In the genomic region with DNA sequence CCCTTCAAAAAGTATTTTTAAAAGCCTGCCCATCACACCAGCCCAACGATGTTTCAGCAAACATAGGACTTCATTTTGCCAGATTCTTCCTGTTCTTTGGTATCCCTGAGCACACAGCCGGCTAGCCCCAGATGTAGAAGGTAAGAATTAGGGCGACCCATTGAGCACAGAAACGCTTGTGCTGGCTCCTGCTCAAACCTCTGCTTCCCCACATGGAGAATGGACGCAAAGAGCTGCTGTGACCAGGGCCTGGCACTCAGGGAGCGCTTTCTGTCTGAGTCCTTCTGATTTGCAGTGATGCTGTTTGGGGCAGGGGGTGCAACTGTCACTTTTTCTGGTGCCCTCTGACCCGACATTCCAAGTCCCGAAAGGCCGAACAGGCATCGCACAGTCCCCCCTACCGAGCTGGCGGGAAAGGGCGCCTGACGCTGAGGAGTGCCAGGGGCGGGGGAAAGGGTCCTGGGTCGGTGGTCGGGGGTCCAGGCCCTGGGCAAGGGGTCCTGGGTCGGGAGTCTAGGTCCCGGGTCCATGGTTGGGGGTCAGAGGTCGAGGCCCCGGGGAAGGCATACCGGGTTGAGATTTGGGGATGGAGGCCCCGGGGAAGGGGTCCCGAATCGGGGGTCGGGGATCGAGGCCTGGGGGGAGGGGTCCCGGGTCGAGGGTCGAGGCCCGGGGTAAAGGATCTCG, we compare ENCODE assay signal across 8 cellular contexts. TPM values are rescaled to one million over a fixed set of nuclear protein-coding genes. Genes with fewer than 3 reads are reported as not detected.
DNase-seq lines count a peak whose midpoint lies in the region; ATAC-seq and TF ChIP-seq lines count a peak whose summit lies in the region.

No MANE protein-coding gene starts in this region.

- H3K9me3 ChIP-seq in MG63, result no peaks in the 10 kb centered on the region
- H3K9me3 ChIP-seq in ectodermal cell (ENCODE audit: control insufficient read depth, low read length), result no peaks in the 10 kb centered on the region

- peaks cover 5% of the 10 kb centered on the region for H3K4me1 ChIP-seq in ectodermal cell (ENCODE audit: control insufficient read depth, insufficient read depth, low read length)

- peak overlapping the region; percentile 60 to 90 (median 80) for H3K27ac Mint-ChIP-seq in naive thymus-derived CD8-positive, alpha-beta T cell

- no peaks in the 10 kb centered on the region for H3K27me3 Mint-ChIP-seq in naive thymus-derived CD8-positive, alpha-beta T cell

- peaks cover 16% of the 10 kb centered on the region for H3K36me3 ChIP-seq in MG63
- H3K36me3 ChIP-seq in ectodermal cell (ENCODE audit: control insufficient read depth, insufficient read depth, low read length), result peaks cover 20% of the 10 kb centered on the region

- WGBS in ectodermal cell, 2 experiments, result 37% methylated on average over 32 of the region's 32 CpGs

- H3K27me3 ChIP-seq in MG63 (no peaks in the 10 kb centered on the region), ectodermal cell (ENCODE audit: control insufficient read depth, insufficient read depth, low read length, poor library complexity, severe bottlenecking) (no peaks in the 10 kb centered on the region)

- H3K27ac ChIP-seq in ectodermal cell (ENCODE audit: insufficient read depth, low read depth, low read length, poor library complexity, severe bottlenecking), result no peak overlapping the region

- POLR2A ChIA-PET in AG04449 (lab: Yijun Ruan, JAX), result interaction anchor here (0.7 to 1.1 kb wide), 2 partner anchors 23 to 93 kb away, joined by 4 to 5 read pairs; no protein-coding TSS in a partner anchor
- POLR2A ChIA-PET in naive thymus-derived CD8-positive, alpha-beta T cell (lab: Charles Lee), result interaction anchor here (0.6 to 2.6 kb wide), 4 partner anchors 30 to 217 kb away, joined by 3 to 12 read pairs (median 8); a partner anchor contains a TSS

- peak overlapping the region; percentile 72 to 88 (median 79) for H3K4me3 Mint-ChIP-seq in naive thymus-derived CD8-positive, alpha-beta T cell

- peaks cover 0 to 25% (median 0%) of the 10 kb centered on the region in 3 donors for H3K36me3 Mint-ChIP-seq in naive thymus-derived CD8-positive, alpha-beta T cell

- H3K4me1 Mint-ChIP-seq in naive thymus-derived CD8-positive, alpha-beta T cell, result peaks cover 11 to 46% (median 32%) of the 10 kb centered on the region in 4 donors

- H3K4me3 ChIP-seq in AG04449 (ENCODE audit: low read depth, low read length) (peak overlapping the region; percentile 95), MG63 (peak overlapping the region; percentile 87), ectodermal cell (ENCODE audit: insufficient read depth, low read depth, low read length) (peak overlapping the region; percentile 95)

- no peaks in the 10 kb centered on the region for H3K9me3 Mint-ChIP-seq in naive thymus-derived CD8-positive, alpha-beta T cell

- ATAC-seq in naive thymus-derived CD8-positive, alpha-beta T cell, result no peak
- no peak for ATAC-seq in GM18520 (IDR thresholded peaks at IDR 0.05; ENCODE audit: unreplicated experiment)
- no peak for ATAC-seq in HG03135 (IDR thresholded peaks at IDR 0.05; ENCODE audit: unreplicated experiment)
- ATAC-seq in HG02840 (IDR thresholded peaks at IDR 0.05; ENCODE audit: low FRiP score, unreplicated experiment), result no peak

- no peak for TF ChIP-seq CTCF in AG04449 (IDR thresholded peaks at IDR 0.05; ENCODE audit: insufficient read depth, low read length, missing control alignments)

- CTCF ChIA-PET in AG04449 (lab: Yijun Ruan, JAX), result interaction anchor here (4.8 kb wide), 1 partner anchor 15 kb away, joined by 24 read pairs; no protein-coding TSS in a partner anchor

- no peak for DNase-seq in AG04449 (ENCODE audit: low read depth, low spot score)
- DNase-seq in MG63, result no peak
- DNase-seq in naive thymus-derived CD8-positive, alpha-beta T cell, result no peak
- no peak for DNase-seq in NCI-H526 treated with DMSO at 0.1 percent for 48 hours (lab: John Stamatoyannopoulos, UW)

RNA-seq across cellular contexts. Expression of a gene that starts 0.9 kb away (rescaled TPM):
- total RNA-seq in MG63 (2014; rRNA removed; shearing (Covaris generic); ENCODE audit: low replicate concordance), result 83.9 and 97.0 TPM in 2 replicates
- 58.3 TPM for polyA plus RNA-seq in ectodermal cell (2013, experiment 1 of 4)
- 61.0 TPM for polyA plus RNA-seq in ectodermal cell (2013, experiment 2 of 4)
- polyA plus RNA-seq in ectodermal cell (2013, experiment 3 of 4), result 49.2 TPM
- 50.8 TPM for polyA plus RNA-seq in ectodermal cell (2013, experiment 4 of 4)
- total RNA-seq in naive thymus-derived CD8-positive, alpha-beta T cell, result 10 to 100 TPM; 75.3 to 75.4 TPM
- 10 to 100 TPM; 48.9 to 58.3 (median 52.7) TPM for polyA plus RNA-seq in naive thymus-derived CD8-positive, alpha-beta T cell

RNA-seq across cellular contexts. Expression of a gene that starts 1.1 kb away (rescaled TPM):
- total RNA-seq in MG63 (2014; rRNA removed; shearing (Covaris generic); ENCODE audit: low replicate concordance), result 6.6 and 13.7 TPM in 2 replicates
- polyA plus RNA-seq in ectodermal cell (2013, experiment 1 of 4), result 37.0 TPM
- polyA plus RNA-seq in ectodermal cell (2013, experiment 2 of 4), result 33.1 TPM
- polyA plus RNA-seq in ectodermal cell (2013, experiment 3 of 4), result 26.8 TPM
- 24.4 TPM for polyA plus RNA-seq in ectodermal cell (2013, experiment 4 of 4)
- 1 to 10 TPM; 6.2 to 7.7 TPM for total RNA-seq in naive thymus-derived CD8-positive, alpha-beta T cell
- polyA plus RNA-seq in naive thymus-derived CD8-positive, alpha-beta T cell, result 1 to 10 TPM; 1.7 to 3.0 (median 2.3) TPM

RNA-seq across cellular contexts. Expression of a gene that starts 29.9 kb away (rescaled TPM):
- 11.9 and 40.4 TPM in 2 replicates for total RNA-seq in MG63 (2014; rRNA removed; shearing (Covaris generic); ENCODE audit: low replicate concordance)
- polyA plus RNA-seq in ectodermal cell (2013, experiment 1 of 4), result 112 TPM
- 90.9 TPM for polyA plus RNA-seq in ectodermal cell (2013, experiment 2 of 4)
- 101 TPM for polyA plus RNA-seq in ectodermal cell (2013, experiment 3 of 4)
- 88.6 TPM for polyA plus RNA-seq in ectodermal cell (2013, experiment 4 of 4)
- 100 to 1,000 TPM; 129 to 135 TPM for total RNA-seq in naive thymus-derived CD8-positive, alpha-beta T cell
- 10 to 100 TPM; 25.4 to 63.3 (median 27.3) TPM for polyA plus RNA-seq in naive thymus-derived CD8-positive, alpha-beta T cell

RNA-seq across cellular contexts. Expression of a gene that starts 43.1 kb away (rescaled TPM):
- total RNA-seq in MG63 (2014; rRNA removed; shearing (Covaris generic); ENCODE audit: low replicate concordance), result not detected in 2 replicates
- 2.3 TPM for polyA plus RNA-seq in ectodermal cell (2013, experiment 1 of 4)
- polyA plus RNA-seq in ectodermal cell (2013, experiment 2 of 4), result 1.0 TPM
- polyA plus RNA-seq in ectodermal cell (2013, experiment 3 of 4), result 1.7 TPM
- polyA plus RNA-seq in ectodermal cell (2013, experiment 4 of 4), result 1.5 TPM
- not detected for total RNA-seq in naive thymus-derived CD8-positive, alpha-beta T cell
- not detected for polyA plus RNA-seq in naive thymus-derived CD8-positive, alpha-beta T cell

RNA-seq across cellular contexts. Expression of a gene that starts 44.9 kb away (rescaled TPM):
- 12.6 and 18.4 TPM in 2 replicates for total RNA-seq in MG63 (2014; rRNA removed; shearing (Covaris generic); ENCODE audit: low replicate concordance)
- polyA plus RNA-seq in ectodermal cell (2013, experiment 1 of 4), result 7.0 TPM
- 7.2 TPM for polyA plus RNA-seq in ectodermal cell (2013, experiment 2 of 4)
- polyA plus RNA-seq in ectodermal cell (2013, experiment 3 of 4), result 7.4 TPM
- polyA plus RNA-seq in ectodermal cell (2013, experiment 4 of 4), result 8.8 TPM
- total RNA-seq in naive thymus-derived CD8-positive, alpha-beta T cell, result 1 to 10 TPM; 6.9 to 8.1 TPM
- 1 to 10 TPM; 3.5 to 6.4 (median 5.4) TPM for polyA plus RNA-seq in naive thymus-derived CD8-positive, alpha-beta T cell
